Comparison of ENCODE assay signal across 8 cellular contexts in genomic region chr15:63896336-63897115, GRCh38.
DNase-seq lines count a peak whose midpoint lies in the region; ATAC-seq and TF ChIP-seq lines count a peak whose summit lies in the region.

No MANE protein-coding gene starts in this region.

- H3K36me3 ChIP-seq in OCI-LY7 (ENCODE audit: insufficient read depth, low read length) = no peaks in the 10 kb centered on the region
- no peaks in the 10 kb centered on the region for H3K36me3 ChIP-seq in endodermal cell (ENCODE audit: control insufficient read depth, insufficient read depth, low read length)

- H2AFZ ChIP-seq in OCI-LY7 (ENCODE audit: low read length) = peak overlapping the region; percentile 3; the same call in 1 of the 2 replicates

- CTCF ChIA-PET in OCI-LY7 (lab: Charles Lee; ENCODE audit: unreplicated experiment) = no interaction called here

- H3K27ac ChIP-seq in OCI-LY7 (ENCODE audit: low read depth, low read length, poor library complexity, severe bottlenecking) (no peak overlapping the region), endodermal cell (ENCODE audit: low read depth, low read length) (no peak overlapping the region)

- H3K9me2 ChIP-seq in OCI-LY7 (ENCODE audit: insufficient read depth, low read length) = no peaks in the 10 kb centered on the region

- no peaks in the 10 kb centered on the region for H3K36me3 Mint-ChIP-seq in endodermal cell (ENCODE audit: low read depth)
- H3K36me3 Mint-ChIP-seq in progenitor cell of endocrine pancreas (ENCODE audit: insufficient read depth) = no peaks in the 10 kb centered on the region

- ATAC-seq in GM18519 (IDR thresholded peaks at IDR 0.05; ENCODE audit: low FRiP score, unreplicated experiment) = peak; percentile 37
- ATAC-seq in HG02885 (IDR thresholded peaks at IDR 0.05; ENCODE audit: poor library complexity, unreplicated experiment) = peak; percentile 73

- DNase-seq in AG08396 (ENCODE audit: low spot score) (peak; percentile 64), OCI-LY7 (ENCODE audit: low spot score) (no peak), endodermal cell (peak; percentile 62), progenitor cell of endocrine pancreas (ENCODE audit: low spot score, unreplicated experiment) (no peak), C1 segment of cervical spinal cord (lab: John Stamatoyannopoulos, UW) (no peak), foreskin melanocyte (no peak)

- no peaks in the 10 kb centered on the region for H3K27me3 ChIP-seq in endodermal cell (ENCODE audit: control insufficient read depth, insufficient read depth, low read length, poor library complexity, severe bottlenecking)

- H3K4me3 Mint-ChIP-seq in endodermal cell (no peak overlapping the region), progenitor cell of endocrine pancreas (ENCODE audit: low read depth) (no peak overlapping the region)

- no peaks in the 10 kb centered on the region for H3K9me3 ChIP-seq in OCI-LY7 (ENCODE audit: low read length)
- H3K9me3 ChIP-seq in endodermal cell (ENCODE audit: control insufficient read depth, low read length) = no peaks in the 10 kb centered on the region

- H3K27me3 Mint-ChIP-seq in endodermal cell (ENCODE audit: insufficient read depth) (no peaks in the 10 kb centered on the region), progenitor cell of endocrine pancreas (peaks cover 3% of the 10 kb centered on the region)

- H3K4me1 Mint-ChIP-seq in endodermal cell = peaks cover 18% of the 10 kb centered on the region
- peaks cover 12% of the 10 kb centered on the region for H3K4me1 Mint-ChIP-seq in progenitor cell of endocrine pancreas (ENCODE audit: low read depth)

- H3K79me2 ChIP-seq in OCI-LY7 (ENCODE audit: insufficient read depth, low read depth, low read length) = no peaks in the 10 kb centered on the region

- no peak overlapping the region for H3K9ac ChIP-seq in endodermal cell (ENCODE audit: extremely low read depth, low read length, poor library complexity, severe bottlenecking)

- peaks cover 27% of the 10 kb centered on the region for H3K4me1 ChIP-seq in OCI-LY7 (ENCODE audit: insufficient read depth, low read length, poor library complexity, severe bottlenecking)
- no peaks in the 10 kb centered on the region for H3K4me1 ChIP-seq in endodermal cell (ENCODE audit: control insufficient read depth, insufficient read depth, low read length)

- no peak overlapping the region for H3K4me2 ChIP-seq in OCI-LY7 (ENCODE audit: low read length)

- 71 to 78% methylated on average over 7 to 15 of the region's 15 CpGs for WGBS in endodermal cell (ENCODE audit: insufficient coverage in 1 of 2, insufficient read length in 1 of 2), 2 experiments

- H3K4me3 ChIP-seq in OCI-LY7 (ENCODE audit: low read depth, low read length, poor library complexity, severe bottlenecking) (no peak overlapping the region), endodermal cell (ENCODE audit: low read length) (no peak overlapping the region)

- intact Hi-C loops in OCI-LY7 (cut with micrococcal nuclease; ENCODE audit: unreplicated experiment) = loop anchor here (10.0 kb wide), 1 partner anchor 432 kb away; no protein-coding TSS in a partner anchor

- H3K9me3 Mint-ChIP-seq in endodermal cell (no peaks in the 10 kb centered on the region), progenitor cell of endocrine pancreas (ENCODE audit: low read depth) (no peaks in the 10 kb centered on the region)

- BruUV-seq in OCI-LY7 (replicated peaks; lab: Mats Ljungman, UMichigan) = no TSS peak

- H3K27ac Mint-ChIP-seq in endodermal cell (peak overlapping the region; percentile 5), progenitor cell of endocrine pancreas (peak overlapping the region; percentile 21)

- no peaks in the 10 kb centered on the region for H4K20me1 ChIP-seq in OCI-LY7 (ENCODE audit: insufficient read depth, low read length)

- POLR2A ChIA-PET in OCI-LY7 (lab: Charles Lee) = interaction anchor here (1.6 kb wide), 1 partner anchor 11 kb away, joined by 4 read pairs; no protein-coding TSS in a partner anchor

- TF ChIP-seq CTCF in OCI-LY7 (conservative IDR thresholded peaks at IDR 0.05; ENCODE audit: low read length) = no peak
- no peak for TF ChIP-seq CTCF in endodermal cell (conservative IDR thresholded peaks at IDR 0.05)
- TF ChIP-seq CTCF in progenitor cell of endocrine pancreas (IDR thresholded peaks at IDR 0.05; ENCODE audit: unreplicated experiment) = no peak

Comparison
In these comparisons a context has a peak if more than half of its experiments do, and no peak if none do; other contexts are left out.
1. DNase-seq: peak in AG08396 (single experiment) and endodermal cell (single experiment); none in OCI-LY7 (single experiment), progenitor cell of endocrine pancreas (single experiment), C1 segment of cervical spinal cord (0 of 14) and foreskin melanocyte (single experiment).